In genomic region chr12:87253157-87253556, GRCh38 we compare ENCODE assay signal across 24 cellular contexts.
DNase-seq lines count a peak whose midpoint lies in the region; ATAC-seq and TF ChIP-seq lines count a peak whose summit lies in the region.
"Had no signal": no experiment of that assay in that cellular context is flagged by ENCODE, and none has a peak within 500 bp of the region (broad histone marks: within the 10 kb centered on the region; RNA-seq: fewer than 3 reads in every experiment).

No MANE protein-coding gene starts in this region.

- no TSS peak for BruUV-seq in mammary epithelial cell (replicated peaks; lab: Mats Ljungman, UMichigan)

- 43% methylated on average over 2 of the region's 2 CpGs for WGBS in mammary epithelial cell (ENCODE audit: low coverage, missing lambda C conversion rate)

- DNase-seq in DMS53 (lab: John Stamatoyannopoulos, UW) (peak; percentile 48), MM.1S (peak; percentile 22), mammary epithelial cell (peak; percentile 31), kidney tubule cell (ENCODE audit: low spot score) (peak; percentile 28), NOMO-1 treated with DMSO at 0.1 percent for 48 hours (lab: John Stamatoyannopoulos, UW; ENCODE audit: unreplicated experiment) (no peak), neural progenitor cell (ENCODE audit: low spot score) (no peak)
- DNase-seq: activated CD4-positive, alpha-beta T cell treated with anti-CD3 and anti-CD28 coated beads for 4 hours; activated naive CD4-positive, alpha-beta T cell treated with anti-CD3 and anti-CD28 coated beads, Interleukin-2, amount 10 ng/mL, durations not matched to agents 7 days and 5 days; activated T-cell treated with anti-CD3 and anti-CD28 coated beads, Interleukin-2, amount 50 U/mL, for 72 hours; CD4-positive, alpha-beta T cell; DMS79 treated with DMSO at 0.1 percent for 48 hours; foreskin melanocyte; hippocampal formation; NCI-H146; NCI-H2171; nucleus accumbens; stimulated activated CD4-positive, alpha-beta T cell treated with anti-CD3 and anti-CD28 coated beads, Interleukin-2, amount 100 ng/mL, for 48 hours; stimulated activated naive CD4-positive, alpha-beta T cell had no signal

- no peak overlapping the region for H3K27ac Mint-ChIP-seq in neural progenitor cell
- H3K27ac Mint-ChIP-seq: activated naive CD4-positive, alpha-beta T cell treated with anti-CD3 and anti-CD28 coated beads, Interleukin-2, amount 10 ng/mL, durations not matched to agents 7 days and 5 days; activated T-cell treated with anti-CD3 and anti-CD28 coated beads, Interleukin-2, amount 50 U/mL, for 72 hours; CD4-positive, alpha-beta T cell; GM23338; IgD-negative memory B cell had no signal

- no peaks in the 10 kb centered on the region for H3K27me3 Mint-ChIP-seq in neural progenitor cell (ENCODE audit: insufficient read depth, low read depth)
- H3K27me3 Mint-ChIP-seq: activated naive CD4-positive, alpha-beta T cell treated with anti-CD3 and anti-CD28 coated beads, Interleukin-2, amount 10 ng/mL, durations not matched to agents 7 days and 5 days; CD4-positive, alpha-beta T cell; central memory CD8-positive, alpha-beta T cell had no signal

- H3K36me3 ChIP-seq in MM.1S (replicated peaks; ENCODE audit: insufficient read depth, low read length) = no peaks in the 10 kb centered on the region
- no peaks in the 10 kb centered on the region for H3K36me3 ChIP-seq in mammary epithelial cell (ENCODE audit: insufficient read depth, low read length)
- no peaks in the 10 kb centered on the region for H3K36me3 ChIP-seq in neural progenitor cell

- H3K79me2 ChIP-seq in MM.1S (ENCODE audit: low read length) = no peaks in the 10 kb centered on the region
- no peaks in the 10 kb centered on the region for H3K79me2 ChIP-seq in mammary epithelial cell (ENCODE audit: insufficient read depth, low read length)
- no peaks in the 10 kb centered on the region for H3K79me2 ChIP-seq in neural progenitor cell (ENCODE audit: low read depth)

- H3F3A ChIP-seq in MM.1S (ENCODE audit: insufficient read depth, low read length) (no peaks in the 10 kb centered on the region), neural progenitor cell (ENCODE audit: low read depth) (no peaks in the 10 kb centered on the region)

- H3K27me3 ChIP-seq in MM.1S (replicated peaks; ENCODE audit: insufficient read depth, low read length) (no peaks in the 10 kb centered on the region), mammary epithelial cell (ENCODE audit: insufficient read depth, low read length) (no peaks in the 10 kb centered on the region), neural progenitor cell (no peaks in the 10 kb centered on the region)

- no peaks in the 10 kb centered on the region for H3K9me2 ChIP-seq in MM.1S (replicated peaks; ENCODE audit: insufficient read depth, low read length)

- H3K9me3 ChIP-seq in MM.1S (replicated peaks; ENCODE audit: insufficient read depth, low read length) (no peaks in the 10 kb centered on the region), mammary epithelial cell (replicated peaks; ENCODE audit: insufficient read depth, low read length) (no peaks in the 10 kb centered on the region), neural progenitor cell (ENCODE audit: low read depth) (no peaks in the 10 kb centered on the region)

- H3K4me1 Mint-ChIP-seq in neural progenitor cell = no peaks in the 10 kb centered on the region
- H3K4me1 Mint-ChIP-seq: activated naive CD4-positive, alpha-beta T cell treated with anti-CD3 and anti-CD28 coated beads, Interleukin-2, amount 10 ng/mL, durations not matched to agents 7 days and 5 days; central memory CD8-positive, alpha-beta T cell; GM23338; IgD-negative memory B cell had no signal

- no peak overlapping the region for H3K4me3 ChIP-seq in MM.1S (ENCODE audit: low read length)
- H3K4me3 ChIP-seq in mammary epithelial cell (replicated peaks in 1 of 3; ENCODE audit: insufficient read depth in 1 of 3, low read depth in 2 of 3, low read length in 3 of 3) = no peak overlapping the region
- H3K4me3 ChIP-seq in neural progenitor cell = no peak overlapping the region
- H3K4me3 ChIP-seq: GM23338, lung had no signal

- in situ Hi-C loops in mammary epithelial cell (cut with MboI; ENCODE audit: low sequenced_read_pairs in 2 of 2) = no loop called here

- H3K9ac ChIP-seq in MM.1S (ENCODE audit: low read length) (no peak overlapping the region), mammary epithelial cell (ENCODE audit: insufficient read depth, low read length) (no peak overlapping the region), neural progenitor cell (no peak overlapping the region)

- dilution Hi-C loops in mammary epithelial cell (cut with HindIII; ENCODE audit: low sequenced_read_pairs) = no loop called here

- H3K4me1 ChIP-seq in MM.1S (ENCODE audit: low read length) (no peaks in the 10 kb centered on the region), mammary epithelial cell (ENCODE audit: insufficient read depth, low read length) (no peaks in the 10 kb centered on the region), neural progenitor cell (no peaks in the 10 kb centered on the region)

- CTCF ChIA-PET in mammary epithelial cell (lab: Charles Lee; ENCODE audit: low non-redundant PET) = no interaction called here

- H4K20me1 ChIP-seq in MM.1S (ENCODE audit: insufficient read depth, low read length) = no peaks in the 10 kb centered on the region
- no peaks in the 10 kb centered on the region for H4K20me1 ChIP-seq in mammary epithelial cell (ENCODE audit: insufficient read depth, low read length)
- no peaks in the 10 kb centered on the region for H4K20me1 ChIP-seq in neural progenitor cell (ENCODE audit: low read depth)

- ATAC-seq in GM21619 (IDR thresholded peaks at IDR 0.05; ENCODE audit: unreplicated experiment) (no peak), HG02763 (IDR thresholded peaks at IDR 0.05; ENCODE audit: unreplicated experiment) (no peak)
- ATAC-seq: activated T-cell treated with anti-CD3 and anti-CD28 coated beads, Interleukin-2, amount 50 U/mL, for 72 hours; GM23338 had no signal

- intact Hi-C loops in mammary epithelial cell (cut with micrococcal nuclease) = no loop called here

- no peaks in the 10 kb centered on the region for H3K36me3 Mint-ChIP-seq in neural progenitor cell
- H3K36me3 Mint-ChIP-seq: activated naive CD4-positive, alpha-beta T cell treated with anti-CD3 and anti-CD28 coated beads, Interleukin-2, amount 10 ng/mL, durations not matched to agents 7 days and 5 days; IgD-negative memory B cell had no signal

- no peak overlapping the region for H3K27ac ChIP-seq in MM.1S (ENCODE audit: low read length)
- H3K27ac ChIP-seq in mammary epithelial cell (ENCODE audit: insufficient read depth, low read depth, low read length) = no peak overlapping the region
- H3K27ac ChIP-seq in neural progenitor cell = no peak overlapping the region

- H3K4me3 Mint-ChIP-seq in neural progenitor cell = no peak overlapping the region
- H3K4me3 Mint-ChIP-seq: activated naive CD4-positive, alpha-beta T cell treated with anti-CD3 and anti-CD28 coated beads, Interleukin-2, amount 10 ng/mL, durations not matched to agents 7 days and 5 days; activated T-cell treated with anti-CD3 and anti-CD28 coated beads, Interleukin-2, amount 50 U/mL, for 72 hours; CD4-positive, alpha-beta T cell; central memory CD8-positive, alpha-beta T cell; GM23338; IgD-negative memory B cell had no signal

- H3K9me3 Mint-ChIP-seq in neural progenitor cell = no peaks in the 10 kb centered on the region
- H3K9me3 Mint-ChIP-seq: IgD-negative memory B cell had no signal

- TF ChIP-seq CTCF in MM.1S (IDR thresholded peaks at IDR 0.05; ENCODE audit: low read length) = no peak
- no peak for TF ChIP-seq CTCF in mammary epithelial cell (conservative IDR thresholded peaks at IDR 0.05 in 1 of 2, IDR thresholded peaks at IDR 0.05 in 1 of 2; ENCODE audit: extremely low read depth in 1 of 2, insufficient read depth in 1 of 2, low read depth in 1 of 2, low read length in 2 of 2)
- no peak for TF ChIP-seq CTCF in neural progenitor cell (IDR thresholded peaks at IDR 0.05)

- H3K4me2 ChIP-seq in MM.1S (ENCODE audit: low read depth, low read length) = no peak overlapping the region
- no peak overlapping the region for H3K4me2 ChIP-seq in mammary epithelial cell (ENCODE audit: insufficient read depth, low read depth, low read length)
- H3K4me2 ChIP-seq in neural progenitor cell = no peak overlapping the region
- H3K4me2 ChIP-seq: GM23338 had no signal

- H2AFZ ChIP-seq in MM.1S (ENCODE audit: low read length) = no peak overlapping the region
- H2AFZ ChIP-seq in mammary epithelial cell (ENCODE audit: low read depth, low read length) = peak overlapping the region; percentile 28
- no peak overlapping the region for H2AFZ ChIP-seq in neural progenitor cell (replicated peaks)
- H2AFZ ChIP-seq: GM23338 had no signal

Comparison
In these comparisons a context has a peak if more than half of its experiments do, and no peak if none do; other contexts are left out.
1. DNase-seq: peak in DMS53 (single experiment), MM.1S (single experiment), mammary epithelial cell (single experiment) and kidney tubule cell (single experiment); none in NOMO-1 treated with DMSO at 0.1 percent for 48 hours (single experiment) and neural progenitor cell (single experiment).